In genomic region chr2:26352892-26353291, GRCh38 we compare ENCODE assay signal across 12 cellular contexts. TPM values are rescaled to one million over a fixed set of nuclear protein-coding genes. Genes with fewer than 3 reads are reported as not detected.
DNase-seq lines count a peak whose midpoint lies in the region; FAIRE-seq and TF ChIP-seq lines count a peak whose summit lies in the region.
"Had no signal": no experiment of that assay in that cellular context is flagged by ENCODE, and none has a peak within 500 bp of the region (broad histone marks: within the 10 kb centered on the region; RNA-seq: fewer than 3 reads in every experiment).

No MANE protein-coding gene starts in this region.

- POLR2A ChIA-PET in endothelial cell of umbilical vein (lab: Charles Lee), result no interaction called here

- no peaks in the 10 kb centered on the region for H3K27me3 Mint-ChIP-seq in T-helper 2 cell treated with Interferon-gamma antibody and Interleukin-4, amounts not matched to agents 5 μg/mL and 100 μg/mL, for 36 hours (ENCODE audit: low read depth)

- no peak overlapping the region for H3K4me3 Mint-ChIP-seq in T-helper 2 cell treated with Interferon-gamma antibody and Interleukin-4, amounts not matched to agents 5 μg/mL and 100 μg/mL, for 36 hours

- H3K36me3 Mint-ChIP-seq in T-helper 2 cell treated with Interferon-gamma antibody and Interleukin-4, amounts not matched to agents 5 μg/mL and 100 μg/mL, for 36 hours (ENCODE audit: low read depth), result peaks cover 27% of the 10 kb centered on the region

- no peak overlapping the region for H2AFZ ChIP-seq in endothelial cell of umbilical vein (ENCODE audit: low read depth, low read length)
- H2AFZ ChIP-seq: hepatocyte had no signal

- H3K9ac ChIP-seq in endothelial cell of umbilical vein (replicated peaks; ENCODE audit: extremely low read depth, insufficient read depth, low read length), result no peak overlapping the region

- peaks cover 84% of the 10 kb centered on the region for H3K79me2 ChIP-seq in endothelial cell of umbilical vein (ENCODE audit: control insufficient read depth, insufficient read depth, low read length)

- intact Hi-C loops in endothelial cell of umbilical vein (cut with micrococcal nuclease), result no loop called here

- peak; percentile 49 for DNase-seq in activated CD4-positive, alpha-beta T cell treated with anti-CD3 and anti-CD28 coated beads for 48 hours
- DNase-seq in activated CD4-positive, alpha-beta T cell treated with anti-CD3 and anti-CD28 coated beads, Interleukin-2, amount 50 U/mL, for 1 hour, result no peak
- peak; percentile 27 for DNase-seq in T-helper 2 cell treated with Interferon-gamma antibody and Interleukin-4, amounts not matched to agents 5 μg/mL and 100 μg/mL, for 36 hours (ENCODE audit: low spot score)
- no peak for DNase-seq in endothelial cell of umbilical vein (ENCODE audit: low read depth, low spot score)
- DNase-seq in stimulated activated CD4-positive, alpha-beta T cell treated with anti-CD3 and anti-CD28 coated beads, Interleukin-4, amount 100 ng/mL, for 1 hour, result peak; percentile 16
- DNase-seq in amniotic stem cell (lab: John Stamatoyannopoulos, UW), result no peak
- DNase-seq in DMS114 treated with DMSO at 0.1 percent for 48 hours (lab: John Stamatoyannopoulos, UW; ENCODE audit: unreplicated experiment), result no peak
- DNase-seq in OCI-M2 (lab: John Stamatoyannopoulos, UW; ENCODE audit: unreplicated experiment), result no peak
- DNase-seq: KG1, NCI-H524 treated with DMSO at 0.1 percent for 48 hours, right cardiac atrium had no signal

- no peak overlapping the region for H3K4me3 ChIP-seq in endothelial cell of umbilical vein (replicated peaks in 1 of 3; ENCODE audit: insufficient read depth in 1 of 3, low read depth in 1 of 3, low read length in 3 of 3)
- H3K4me3 ChIP-seq: hepatocyte had no signal

- no TSS peak for BruUV-seq in endothelial cell of umbilical vein (replicated peaks; lab: Mats Ljungman, UMichigan)

- H4K20me1 ChIP-seq in endothelial cell of umbilical vein (replicated peaks; ENCODE audit: control insufficient read depth, extremely low read depth, insufficient read depth, low read length), result no peaks in the 10 kb centered on the region

- H3K36me3 ChIP-seq in endothelial cell of umbilical vein (ENCODE audit: control insufficient read depth in 2 of 2, extremely low read depth in 1 of 2, insufficient read depth in 2 of 2, low read length in 2 of 2), result no peaks in the 10 kb centered on the region

- H3K27ac Mint-ChIP-seq in T-helper 2 cell treated with Interferon-gamma antibody and Interleukin-4, amounts not matched to agents 5 μg/mL and 100 μg/mL, for 36 hours, result no peak overlapping the region

- no peaks in the 10 kb centered on the region for H3K27me3 ChIP-seq in endothelial cell of umbilical vein (ENCODE audit: control insufficient read depth in 2 of 2, insufficient read depth in 2 of 2, low read length in 2 of 2)
- H3K27me3 ChIP-seq: hepatocyte had no signal

- dilution Hi-C loops in endothelial cell of umbilical vein (cut with MboI; ENCODE audit: extremely low pct_ligation_motif_present, low sequenced_read_pairs), result no loop called here

- TF ChIP-seq POLR2A in endothelial cell of umbilical vein (IDR thresholded peaks at IDR 0.05; ENCODE audit: low read depth, low read length), result no peak

- H3K4me1 ChIP-seq in endothelial cell of umbilical vein (ENCODE audit: control insufficient read depth, extremely low read depth, insufficient read depth, low read length), result peaks cover 1% of the 10 kb centered on the region

- no peak for TF ChIP-seq CTCF in endothelial cell of umbilical vein (IDR thresholded peaks at IDR 0.05; ENCODE audit: extremely low read depth in 1 of 2, insufficient read depth in 1 of 2, low read depth in 1 of 2, low read length in 2 of 2)

- CTCF ChIA-PET in endothelial cell of umbilical vein (lab: Charles Lee), result no interaction called here

- H3K9me1 ChIP-seq in endothelial cell of umbilical vein (replicated peaks; ENCODE audit: control insufficient read depth, extremely low read depth, insufficient read depth, low read length), result no peaks in the 10 kb centered on the region

- no peak overlapping the region for H3K27ac ChIP-seq in endothelial cell of umbilical vein (ENCODE audit: insufficient read depth, low read depth, low read length)
- H3K27ac ChIP-seq: hepatocyte had no signal

- H3K4me1 Mint-ChIP-seq in T-helper 2 cell treated with Interferon-gamma antibody and Interleukin-4, amounts not matched to agents 5 μg/mL and 100 μg/mL, for 36 hours (ENCODE audit: low read depth), result peaks cover 39% of the 10 kb centered on the region

- H3K4me2 ChIP-seq in endothelial cell of umbilical vein (ENCODE audit: insufficient read depth, low read length), result no peak overlapping the region
- H3K4me2 ChIP-seq: hepatocyte had no signal

- H3K9me3 Mint-ChIP-seq in T-helper 2 cell treated with Interferon-gamma antibody and Interleukin-4, amounts not matched to agents 5 μg/mL and 100 μg/mL, for 36 hours, result no peaks in the 10 kb centered on the region

- H3K9me3 ChIP-seq in endothelial cell of umbilical vein (replicated peaks; ENCODE audit: control insufficient read depth, insufficient read depth, low read length), result no peaks in the 10 kb centered on the region

- FAIRE-seq in endothelial cell of umbilical vein (lab: Jason Lieb, UNC), result peak; percentile 44

TF ChIP-seq in endothelial cell of umbilical vein, 7 proteins besides CTCF, POLR2A, EP300 and RAD21:
- TF ChIP-seq FOS (IDR thresholded peaks at IDR 0.05; ENCODE audit: borderline replicate concordance, insufficient read depth, low read length), result peak; percentile 18
- TF ChIP-seq JUN (IDR thresholded peaks at IDR 0.05; ENCODE audit: borderline replicate concordance, insufficient read depth, insufficient read length, low read depth), result no peak

RNA-seq across cellular contexts. Expression of gene ADGRF3, which starts 6.3 kb away (rescaled TPM):
- total RNA-seq in endothelial cell of umbilical vein, result 0.18 and 0.73 TPM in 2 replicates
- 0.21 and 0.30 TPM in 2 replicates for polyA plus RNA-seq in endothelial cell of umbilical vein
- 0.18 and 0.54 TPM in 2 replicates for polyA plus RNA-seq in endothelial cell of umbilical vein (2011; cell fraction: cytosol; rRNA removed)
- polyA plus RNA-seq in endothelial cell of umbilical vein (2011; cell fraction: nucleus; rRNA removed), result 1.6 and 2.8 TPM in 2 replicates
- polyA plus RNA-seq in endothelial cell of umbilical vein (2012), result 0.04 and 0.19 TPM in 2 replicates
- polyA minus RNA-seq in endothelial cell of umbilical vein, result 0.28 TPM in 1 of 2 replicates, not detected in the other
- polyA minus RNA-seq in endothelial cell of umbilical vein (2011; cell fraction: cytosol; rRNA and poly(A)+ RNA removed), result 0.31 TPM
- polyA minus RNA-seq in endothelial cell of umbilical vein (2011; cell fraction: nucleus; rRNA and poly(A)+ RNA removed), result 0.29 and 0.72 TPM in 2 replicates

RNA-seq across cellular contexts. Expression of gene SELENOI, which starts 6.9 kb away (rescaled TPM):
- 23.1 and 25.3 TPM in 2 replicates for total RNA-seq in endothelial cell of umbilical vein
- 4.8 and 10.8 TPM in 2 replicates for polyA plus RNA-seq in endothelial cell of umbilical vein
- polyA plus RNA-seq in endothelial cell of umbilical vein (2011; cell fraction: cytosol; rRNA removed), result 3.3 and 3.5 TPM in 2 replicates
- 8.5 and 10.8 TPM in 2 replicates for polyA plus RNA-seq in endothelial cell of umbilical vein (2011; cell fraction: nucleus; rRNA removed)
- 8.7 and 13.7 TPM in 2 replicates for polyA plus RNA-seq in endothelial cell of umbilical vein (2012)
- 78.5 and 79.2 TPM in 2 replicates for polyA minus RNA-seq in endothelial cell of umbilical vein
- 28.4 TPM for polyA minus RNA-seq in endothelial cell of umbilical vein (2011; cell fraction: cytosol; rRNA and poly(A)+ RNA removed)
- polyA minus RNA-seq in endothelial cell of umbilical vein (2011; cell fraction: nucleus; rRNA and poly(A)+ RNA removed), result 23.7 and 25.8 TPM in 2 replicates

RNA-seq across cellular contexts. Expression of gene DRC1, which starts 48.8 kb away (rescaled TPM):
- total RNA-seq in endothelial cell of umbilical vein, result 0.21 and 0.44 TPM in 2 replicates
- not detected in 2 replicates for polyA plus RNA-seq in endothelial cell of umbilical vein
- polyA plus RNA-seq in endothelial cell of umbilical vein (2011; cell fraction: cytosol; rRNA removed), result not detected in 2 replicates
- polyA plus RNA-seq in endothelial cell of umbilical vein (2011; cell fraction: nucleus; rRNA removed), result not detected in 2 replicates
- polyA plus RNA-seq in endothelial cell of umbilical vein (2012), result not detected in 2 replicates
- polyA minus RNA-seq in endothelial cell of umbilical vein, result not detected in 2 replicates
- not detected for polyA minus RNA-seq in endothelial cell of umbilical vein (2011; cell fraction: cytosol; rRNA and poly(A)+ RNA removed)
- not detected in 2 replicates for polyA minus RNA-seq in endothelial cell of umbilical vein (2011; cell fraction: nucleus; rRNA and poly(A)+ RNA removed)
- total RNA-seq: hepatocyte, right cardiac atrium had no signal
- polyA plus RNA-seq: right cardiac atrium had no signal

Comparison
In these comparisons a context has a peak if more than half of its experiments do, and no peak if none do; other contexts are left out.
1. DNase-seq: peak in activated CD4-positive, alpha-beta T cell treated with anti-CD3 and anti-CD28 coated beads for 48 hours (single experiment), T-helper 2 cell treated with Interferon-gamma antibody and Interleukin-4, amounts not matched to agents 5 μg/mL and 100 μg/mL, for 36 hours (single experiment) and stimulated activated CD4-positive, alpha-beta T cell treated with anti-CD3 and anti-CD28 coated beads, Interleukin-4, amount 100 ng/mL, for 1 hour (single experiment); none in activated CD4-positive, alpha-beta T cell treated with anti-CD3 and anti-CD28 coated beads, Interleukin-2, amount 50 U/mL, for 1 hour (single experiment), endothelial cell of umbilical vein (single experiment), amniotic stem cell (single experiment), DMS114 treated with DMSO at 0.1 percent for 48 hours (single experiment) and OCI-M2 (single experiment).